ENCODE assay signal across 20 cellular contexts in genomic region chr20:49351775-49352174, GRCh38.
DNase-seq lines count a peak whose midpoint lies in the region; ATAC-seq and TF ChIP-seq lines count a peak whose summit lies in the region.
"Had no signal": no experiment of that assay in that cellular context is flagged by ENCODE, and none has a peak within 500 bp of the region (broad histone marks: within the 10 kb centered on the region; RNA-seq: fewer than 3 reads in every experiment).

No MANE protein-coding gene starts in this region.

- H3K9me3 ChIP-seq in H9 (ENCODE audit: control insufficient read depth, low read depth, low read length), result no peaks in the 10 kb centered on the region
- H3K9me3 ChIP-seq in T-helper 17 cell (ENCODE audit: control insufficient read depth, low read length, poor library complexity, severe bottlenecking), result no peaks in the 10 kb centered on the region
- no peaks in the 10 kb centered on the region for H3K9me3 ChIP-seq in muscle layer of duodenum (ENCODE audit: control insufficient read depth in 1 of 2, low read length in 2 of 2)
- H3K9me3 ChIP-seq in prostate gland, result no peaks in the 10 kb centered on the region
- no peaks in the 10 kb centered on the region for H3K9me3 ChIP-seq in lower lobe of right lung
- H3K9me3 ChIP-seq: A549; BE2C; BLaER1 treated with 17β-estradiol and CSF1 and Interleukin-3, amounts not matched to agents 10 nM and 100 nM; HAP-1 had no signal

- H3K36me3 ChIP-seq in muscle layer of duodenum (ENCODE audit: control insufficient read depth in 1 of 2, insufficient read depth in 2 of 2, low read length in 2 of 2) (no peaks in the 10 kb centered on the region), prostate gland (no peaks in the 10 kb centered on the region), lower lobe of right lung (no peaks in the 10 kb centered on the region)
- H3K36me3 ChIP-seq: BE2C; BLaER1 treated with 17β-estradiol and CSF1 and Interleukin-3, amounts not matched to agents 10 nM and 100 nM; HAP-1 had no signal

- H3K9me3 Mint-ChIP-seq in H9, result no peaks in the 10 kb centered on the region
- H3K9me3 Mint-ChIP-seq: CD14-positive monocyte; CD4-positive, alpha-beta T cell; CD8-positive, alpha-beta memory T cell had no signal

- no peak overlapping the region for H2AFZ ChIP-seq in H9 (ENCODE audit: low read length)

- H3K4me3 Mint-ChIP-seq in H9, result no peak overlapping the region
- H3K4me3 Mint-ChIP-seq in T-helper 17 cell, result no peak overlapping the region
- H3K4me3 Mint-ChIP-seq: CD14-positive monocyte; CD4-positive, alpha-beta T cell; CD8-positive, alpha-beta memory T cell had no signal

- no peak overlapping the region for H2AK5ac ChIP-seq in H9 (ENCODE audit: insufficient read length, low read length)

- no peaks in the 10 kb centered on the region for H4K20me1 ChIP-seq in H9 (ENCODE audit: control insufficient read depth, insufficient read depth, insufficient read length)
- H4K20me1 ChIP-seq: BLaER1 treated with 17β-estradiol and CSF1 and Interleukin-3, amounts not matched to agents 10 nM and 100 nM had no signal

- no peak overlapping the region for H3K9ac ChIP-seq in H9 (ENCODE audit: extremely low read depth, insufficient read length, low read length)
- H3K9ac ChIP-seq: BLaER1 treated with 17β-estradiol and CSF1 and Interleukin-3, amounts not matched to agents 10 nM and 100 nM had no signal

- no peaks in the 10 kb centered on the region; the same call in 1 of the 2 replicates for H3K27me3 Mint-ChIP-seq in H9 (ENCODE audit: low read depth)
- peaks cover 52% of the 10 kb centered on the region for H3K27me3 Mint-ChIP-seq in T-helper 17 cell

- H3K27ac Mint-ChIP-seq in H9 (peak overlapping the region in 2 of 3 experiments; percentile 61 to 85; a peak in 1 of 7 replicates), T-helper 17 cell (peak overlapping the region; percentile 6)
- H3K27ac Mint-ChIP-seq: CD4-positive, alpha-beta T cell had no signal

- no peak for TF ChIP-seq POLR2A in prostate gland (IDR thresholded peaks at IDR 0.05)

- H3K4ac ChIP-seq in H9 (ENCODE audit: low read depth, low read length), result no peak overlapping the region

- H4K8ac ChIP-seq in H9 (replicated peaks; ENCODE audit: insufficient read length, low read depth, low read length), result no peak overlapping the region

- H2BK15ac ChIP-seq in H9 (ENCODE audit: low read depth, low read length), result no peak overlapping the region

- no peak overlapping the region for H2BK20ac ChIP-seq in H9 (ENCODE audit: low read depth, low read length, poor library complexity, severe bottlenecking)

- no peak overlapping the region for H3K23ac ChIP-seq in H9 (ENCODE audit: insufficient read length, low read depth, low read length)

- H2BK12ac ChIP-seq in H9 (ENCODE audit: insufficient read length, low read depth, low read length), result no peak overlapping the region

- no peaks in the 10 kb centered on the region for H3K23me2 ChIP-seq in H9 (ENCODE audit: insufficient read length, low read depth, low read length, poor library complexity, severe bottlenecking)

- no peaks in the 10 kb centered on the region for H3K79me1 ChIP-seq in H9 (ENCODE audit: insufficient read depth, low read depth, low read length, poor library complexity, severe bottlenecking)

- H3K27ac ChIP-seq in H9 (ENCODE audit: insufficient read length, low read depth, low read length) (no peak overlapping the region), muscle layer of duodenum (ENCODE audit: low read length) (peak overlapping the region; percentile 33), prostate gland (peak overlapping the region; percentile 14 to 53), lower lobe of right lung (no peak overlapping the region)
- H3K27ac ChIP-seq: A549; BLaER1 treated with 17β-estradiol and CSF1 and Interleukin-3, amounts not matched to agents 10 nM and 100 nM had no signal

- intact Hi-C loops in prostate gland (cut with DNase I), result no loop called here
- intact Hi-C loops in lower lobe of right lung (cut with DNase I), result no loop called here

- H3K4me3 ChIP-seq in muscle layer of duodenum (ENCODE audit: low read depth in 1 of 2, low read length in 2 of 2) (no peak overlapping the region), prostate gland (no peak overlapping the region), lower lobe of right lung (no peak overlapping the region)
- H3K4me3 ChIP-seq: A549; BLaER1 treated with 17β-estradiol and CSF1 and Interleukin-3, amounts not matched to agents 10 nM and 100 nM; HAP-1 had no signal

- ATAC-seq in T-helper 17 cell, result no peak
- no peak for ATAC-seq in left lobe of liver
- no peak for ATAC-seq in lower lobe of right lung
- ATAC-seq: A549 had no signal

- no peak overlapping the region for H3K56ac ChIP-seq in H9 (ENCODE audit: insufficient read length, low read depth, low read length)

- no peak overlapping the region for H2BK5ac ChIP-seq in H9 (ENCODE audit: insufficient read length, low read length)

- H4K5ac ChIP-seq in H9 (ENCODE audit: insufficient read length, low read depth, low read length), result no peak overlapping the region

- no peak for TF ChIP-seq CTCF in H9 (conservative IDR thresholded peaks at IDR 0.05)
- no peak for TF ChIP-seq CTCF in prostate gland (IDR thresholded peaks at IDR 0.05)
- no peak for TF ChIP-seq CTCF in lower lobe of right lung (IDR thresholded peaks at IDR 0.05)

- H3T11ph ChIP-seq in H9 (ENCODE audit: low read length), result no peak overlapping the region

- H3K27me3 ChIP-seq in H9 (ENCODE audit: insufficient read depth, low read length), result no peaks in the 10 kb centered on the region
- no peaks in the 10 kb centered on the region for H3K27me3 ChIP-seq in muscle layer of duodenum (ENCODE audit: low read depth, low read length)
- no peaks in the 10 kb centered on the region for H3K27me3 ChIP-seq in prostate gland (replicated peaks; ENCODE audit: insufficient read depth)
- peaks cover 3% of the 10 kb centered on the region for H3K27me3 ChIP-seq in lower lobe of right lung (ENCODE audit: low read depth)
- H3K27me3 ChIP-seq: BE2C; BLaER1 treated with 17β-estradiol and CSF1 and Interleukin-3, amounts not matched to agents 10 nM and 100 nM had no signal

- DNase-seq in H9, result no peak
- no peak for DNase-seq in T-helper 17 cell
- no peak for DNase-seq in prostate gland (ENCODE audit: low spot score)
- no peak for DNase-seq in left lobe of liver (ENCODE audit: low spot score)
- no peak for DNase-seq in activated CD4-positive, alpha-beta T cell treated with anti-CD3 and anti-CD28 coated beads, Interleukin-2, amount 50 U/mL, for 1 hour
- DNase-seq in lower lobe of right lung, result no peak
- DNase-seq in D341Med (ENCODE audit: low spot score), result no peak
- DNase-seq: 8988T; ACHN; AML-193; BE2C; CD4-positive, alpha-beta T cell; CD8-positive, alpha-beta memory T cell; DMS53; DMS79 treated with DMSO at 0.1 percent for 48 hours had no signal

- H3K4me2 ChIP-seq in H9 (ENCODE audit: insufficient read depth, insufficient read length, low read length), result no peak overlapping the region
- H3K4me2 ChIP-seq: A549; BLaER1 treated with 17β-estradiol and CSF1 and Interleukin-3, amounts not matched to agents 10 nM and 100 nM had no signal

- H4K91ac ChIP-seq in H9 (ENCODE audit: insufficient read length, low read depth, low read length), result no peak overlapping the region

- H3K36me3 Mint-ChIP-seq in H9 (ENCODE audit: insufficient read depth in 1 of 3, low read depth in 3 of 3) (no peaks in the 10 kb centered on the region), T-helper 17 cell (ENCODE audit: low read depth) (no peaks in the 10 kb centered on the region)
- H3K36me3 Mint-ChIP-seq: CD14-positive monocyte; CD8-positive, alpha-beta memory T cell had no signal

- H3K18ac ChIP-seq in H9 (ENCODE audit: insufficient read length, low read depth, low read length), result no peak overlapping the region

- H3K4me1 Mint-ChIP-seq in H9 (peaks cover 4 to 12% of the 10 kb centered on the region in 2 experiments; a peak in 3 of 4 replicates), T-helper 17 cell (peaks cover 6% of the 10 kb centered on the region)

- H3K4me1 ChIP-seq in H9 (ENCODE audit: insufficient read depth, low read length) (no peaks in the 10 kb centered on the region), muscle layer of duodenum (ENCODE audit: control insufficient read depth in 1 of 2, insufficient read depth in 2 of 2, low read length in 2 of 2) (no peaks in the 10 kb centered on the region), prostate gland (replicated peaks) (peaks cover 2% of the 10 kb centered on the region), lower lobe of right lung (no peaks in the 10 kb centered on the region)
- H3K4me1 ChIP-seq: BE2C, HAP-1 had no signal

- no peaks in the 10 kb centered on the region for H3K79me2 ChIP-seq in H9 (ENCODE audit: insufficient read depth, low read length)

- H2BK120ac ChIP-seq in H9 (ENCODE audit: low read depth, low read length, poor library complexity, severe bottlenecking), result no peak overlapping the region

- WGBS in H9 (ENCODE audit: extremely low coverage, insufficient read length, low lambda C conversion rate), result no CpG with 5 or more reads among the region's 4 CpGs
- 84% methylated on average over 4 of the region's 4 CpGs for WGBS in prostate gland

- no peak overlapping the region for H3K14ac ChIP-seq in H9 (ENCODE audit: insufficient read depth, low read length)

Comparison
In these comparisons a context has a peak if more than half of its experiments do, and no peak if none do; other contexts are left out.
1. H3K27ac ChIP-seq: peak in muscle layer of duodenum (single experiment) and prostate gland (2 of 2); none in H9 (single experiment) and lower lobe of right lung (single experiment).